Comparison of ENCODE assay signal across 22 cellular contexts in the genomic region with DNA sequence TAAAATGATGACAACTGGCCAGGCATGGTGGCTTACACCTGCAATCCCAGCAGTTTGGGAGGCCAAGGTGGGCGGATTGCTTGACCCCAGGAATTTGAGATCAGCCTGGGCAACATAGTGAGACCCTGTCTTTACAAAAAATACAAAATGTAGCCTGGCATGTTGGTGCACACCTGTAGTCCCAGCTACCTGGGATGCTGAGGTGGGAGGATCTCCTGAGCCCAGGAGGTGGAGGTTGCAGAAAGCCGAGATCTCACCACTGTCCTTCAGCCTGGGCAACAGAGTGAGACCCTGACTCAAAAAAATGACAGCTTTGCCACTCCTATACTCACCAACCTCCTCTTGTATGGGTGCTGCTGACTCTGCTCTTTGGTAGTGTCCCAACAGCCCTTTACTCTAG. TPM values are rescaled to one million over a fixed set of nuclear protein-coding genes. Genes with fewer than 3 reads are reported as not detected.
"Had no signal": no experiment of that assay in that cellular context is flagged by ENCODE, and none has a peak within 500 bp of the region (broad histone marks: within the 10 kb centered on the region; RNA-seq: fewer than 3 reads in every experiment).

No MANE protein-coding gene starts in this region.

- H3K27me3 ChIP-seq: MG63 had no signal

- DNase-seq: Karpas-422, KG1, MG63, NCI-H1092 treated with DMSO at 0.1 percent for 48 hours, NCI-H1436, NCI-H187, NCI-H2029, NCI-H2081 treated with DMSO at 0.1 percent for 48 hours, NCI-H2171, NCI-H226, NCI-H446, NCI-H510A, NCI-H524 treated with DMSO at 0.1 percent for 48 hours, NCI-H69, NCI-H774, PC-3, SHP77, SK-N-SH, SW 1271 had no signal

- H3K4me2 ChIP-seq: SK-N-SH had no signal

- H3K9ac ChIP-seq: SK-N-SH had no signal

- H3K27ac ChIP-seq: RWPE1 had no signal

- ATAC-seq: Panc1, PC-3 had no signal

- H3K4me3 ChIP-seq: MG63 had no signal

- H3K9me3 ChIP-seq: MG63, SK-N-SH had no signal

RNA-seq across cellular contexts. Expression of a gene that starts 18.6 kb away (rescaled TPM):
- total RNA-seq: HT-29 had no signal
